ENCODE assay signal across 8 cellular contexts in genomic region chr19:47228168-47228936, GRCh38. TPM values are rescaled to one million over a fixed set of nuclear protein-coding genes. Genes with fewer than 3 reads are reported as not detected.
DNase-seq lines count a peak whose midpoint lies in the region; ATAC-seq and TF ChIP-seq lines count a peak whose summit lies in the region.

No MANE protein-coding gene starts in this region.

- H3K36me3 Mint-ChIP-seq in activated CD4-positive, alpha-beta T cell treated with anti-CD3 and anti-CD28 coated beads, Interleukin-2, amount 10 ng/mL, durations not matched to agents 24 days and 14 days (ENCODE audit: low read depth) = peaks cover 12% of the 10 kb centered on the region
- H3K36me3 Mint-ChIP-seq in endodermal cell (ENCODE audit: low read depth) = peaks cover 7% of the 10 kb centered on the region
- peaks cover 0 to 2% (median 0%) of the 10 kb centered on the region in 3 donors for H3K36me3 Mint-ChIP-seq in naive thymus-derived CD8-positive, alpha-beta T cell

- H3K27me3 ChIP-seq in DOHH2 (ENCODE audit: control insufficient read depth, low read length) (peaks cover 7% of the 10 kb centered on the region), endodermal cell (ENCODE audit: control insufficient read depth, insufficient read depth, low read length, poor library complexity, severe bottlenecking) (no peaks in the 10 kb centered on the region)

- ATAC-seq in naive thymus-derived CD8-positive, alpha-beta T cell = peak; percentile 11 to 16
- no peak for ATAC-seq in HG02852 (IDR thresholded peaks at IDR 0.05; ENCODE audit: unreplicated experiment)

- POLR2A ChIA-PET in naive thymus-derived CD8-positive, alpha-beta T cell (lab: Charles Lee) = interaction anchor here (0.6 to 7.4 kb wide), 4 partner anchors 15 to 51 kb away, joined by 3 to 116 read pairs (median 52); no protein-coding TSS in a partner anchor

- peaks cover 10% of the 10 kb centered on the region for H3K36me3 ChIP-seq in DOHH2 (ENCODE audit: control insufficient read depth, low read length)
- peaks cover 21% of the 10 kb centered on the region for H3K36me3 ChIP-seq in endodermal cell (ENCODE audit: control insufficient read depth, insufficient read depth, low read length)

- H3F3A ChIP-seq in DOHH2 (ENCODE audit: control insufficient read depth, insufficient read depth) = peaks cover 32% of the 10 kb centered on the region

- H3K4me2 ChIP-seq in DOHH2 (ENCODE audit: low read length) = peak overlapping the region; percentile 99

- H4K20me1 ChIP-seq in DOHH2 (ENCODE audit: control insufficient read depth, insufficient read depth, low read depth, low read length) = no peaks in the 10 kb centered on the region

- 1 to 3% methylated on average over 12 to 48 of the region's 50 CpGs for WGBS in endodermal cell (ENCODE audit: insufficient coverage in 1 of 2, insufficient read length in 1 of 2), 2 experiments

- peak overlapping the region; percentile 88 for H3K4me3 Mint-ChIP-seq in activated CD4-positive, alpha-beta T cell treated with anti-CD3 and anti-CD28 coated beads, Interleukin-2, amount 10 ng/mL, durations not matched to agents 24 days and 14 days
- no peak overlapping the region for H3K4me3 Mint-ChIP-seq in endodermal cell
- H3K4me3 Mint-ChIP-seq in naive thymus-derived CD8-positive, alpha-beta T cell = peak overlapping the region in 3 of 10 donors; percentile 71 to 86 (median 85)

- H3K9me2 ChIP-seq in DOHH2 (replicated peaks; ENCODE audit: control insufficient read depth, low read length) = no peaks in the 10 kb centered on the region

- H3K9me3 ChIP-seq in DOHH2 (ENCODE audit: control insufficient read depth, insufficient read depth, low read length) = no peaks in the 10 kb centered on the region
- H3K9me3 ChIP-seq in endodermal cell (ENCODE audit: control insufficient read depth, low read length) = no peaks in the 10 kb centered on the region

- H3K27ac Mint-ChIP-seq in activated CD4-positive, alpha-beta T cell treated with anti-CD3 and anti-CD28 coated beads, Interleukin-2, amount 10 ng/mL, durations not matched to agents 24 days and 14 days = no peak overlapping the region
- H3K27ac Mint-ChIP-seq in endodermal cell = no peak overlapping the region
- no peak overlapping the region for H3K27ac Mint-ChIP-seq in naive thymus-derived CD8-positive, alpha-beta T cell

- peak overlapping the region; percentile 83 for H3K9ac ChIP-seq in endodermal cell (ENCODE audit: extremely low read depth, low read length, poor library complexity, severe bottlenecking)

- intact Hi-C loops in activated CD4-positive, alpha-beta T cell treated with anti-CD3 and anti-CD28 coated beads, Interleukin-2, amount 10 ng/mL, durations not matched to agents 24 days and 14 days (cut with micrococcal nuclease) = loop anchor here (5.0 kb wide), 1 partner anchor 96 kb away; the partner anchor contains the start of gene SAE1

- no peaks in the 10 kb centered on the region for H3K9me3 Mint-ChIP-seq in activated CD4-positive, alpha-beta T cell treated with anti-CD3 and anti-CD28 coated beads, Interleukin-2, amount 10 ng/mL, durations not matched to agents 24 days and 14 days
- no peaks in the 10 kb centered on the region for H3K9me3 Mint-ChIP-seq in endodermal cell
- no peaks in the 10 kb centered on the region for H3K9me3 Mint-ChIP-seq in naive thymus-derived CD8-positive, alpha-beta T cell

- TF ChIP-seq CTCF in DOHH2 (IDR thresholded peaks at IDR 0.05; ENCODE audit: low read depth, low read length, poor library complexity, severe bottlenecking) = no peak
- no peak for TF ChIP-seq CTCF in LNCaP clone FGC (IDR thresholded peaks at IDR 0.05; ENCODE audit: control insufficient read depth, extremely low read depth, insufficient read depth)
- no peak for TF ChIP-seq CTCF in endodermal cell (conservative IDR thresholded peaks at IDR 0.05)

- H3K4me1 ChIP-seq in DOHH2 (ENCODE audit: control insufficient read depth, low read length) (peaks cover 64% of the 10 kb centered on the region), endodermal cell (ENCODE audit: control insufficient read depth, insufficient read depth, low read length) (peaks cover 12% of the 10 kb centered on the region)

- H3K79me2 ChIP-seq in DOHH2 (ENCODE audit: control insufficient read depth, low read length) = peaks cover 5% of the 10 kb centered on the region; the same call in 1 of the 2 replicates

- DNase-seq in LNCaP clone FGC (ENCODE audit: low read depth) (no peak), endodermal cell (peak; percentile 80), SKM-1 treated with dmso at 0.1 percent for 144 hours (lab: John Stamatoyannopoulos, UW; ENCODE audit: unreplicated experiment) (no peak), putamen (ENCODE audit: low spot score) (no peak)
- peak; percentile 88 for DNase-seq in activated CD4-positive, alpha-beta T cell treated with anti-CD3 and anti-CD28 coated beads, Interleukin-2, amount 10 ng/mL, durations not matched to agents 24 days and 14 days
- peak in 7 of 10 donors; percentile 41 to 71 (median 48) for DNase-seq in naive thymus-derived CD8-positive, alpha-beta T cell

- H3K27me3 Mint-ChIP-seq in activated CD4-positive, alpha-beta T cell treated with anti-CD3 and anti-CD28 coated beads, Interleukin-2, amount 10 ng/mL, durations not matched to agents 24 days and 14 days = no peaks in the 10 kb centered on the region
- peaks cover 4% of the 10 kb centered on the region for H3K27me3 Mint-ChIP-seq in endodermal cell (ENCODE audit: insufficient read depth)
- H3K27me3 Mint-ChIP-seq in naive thymus-derived CD8-positive, alpha-beta T cell = no peaks in the 10 kb centered on the region

- H3K4me1 Mint-ChIP-seq in activated CD4-positive, alpha-beta T cell treated with anti-CD3 and anti-CD28 coated beads, Interleukin-2, amount 10 ng/mL, durations not matched to agents 24 days and 14 days = peaks cover 28% of the 10 kb centered on the region
- H3K4me1 Mint-ChIP-seq in endodermal cell = peaks cover 14% of the 10 kb centered on the region
- H3K4me1 Mint-ChIP-seq in naive thymus-derived CD8-positive, alpha-beta T cell = peaks cover 19 to 39% (median 29%) of the 10 kb centered on the region in 4 donors

- H3K27ac ChIP-seq in DOHH2 (ENCODE audit: low read depth, low read length) (peak overlapping the region; percentile 95), endodermal cell (ENCODE audit: low read depth, low read length) (peak overlapping the region; percentile 94)

- H3K4me3 ChIP-seq in DOHH2 (ENCODE audit: low read length) = peak overlapping the region; percentile 79
- H3K4me3 ChIP-seq in LNCaP clone FGC (ENCODE audit: low read depth, low read length) = peak overlapping the region; percentile 81
- peak overlapping the region; percentile 95 for H3K4me3 ChIP-seq in endodermal cell (ENCODE audit: low read length)

RNA-seq across cellular contexts. Expression of gene BBC3, which starts 2.6 kb away (rescaled TPM):
- 17.4 and 17.6 TPM in 2 replicates for total RNA-seq in activated CD4-positive, alpha-beta T cell treated with anti-CD3 and anti-CD28 coated beads, Interleukin-2, amount 10 ng/mL, durations not matched to agents 24 days and 14 days
- total RNA-seq in endodermal cell = 10 to 100 TPM in 1 of 2 donors, 1 to 10 TPM in 1; 8.8 to 13.4 TPM
- 25.1 TPM for polyA plus RNA-seq in endodermal cell (2013, experiment 1 of 2)
- polyA plus RNA-seq in endodermal cell (2013, experiment 2 of 2) = 23.6 TPM
- 10 to 100 TPM; 37.0 to 37.4 TPM for total RNA-seq in naive thymus-derived CD8-positive, alpha-beta T cell
- 10 to 100 TPM in 1 of 3 donors, 1 to 10 TPM in 2; 7.2 to 13.0 (median 7.3) TPM for polyA plus RNA-seq in naive thymus-derived CD8-positive, alpha-beta T cell

RNA-seq across cellular contexts. Expression of gene CCDC9, which starts 28.0 kb away (rescaled TPM):
- 40.6 and 44.6 TPM in 2 replicates for total RNA-seq in activated CD4-positive, alpha-beta T cell treated with anti-CD3 and anti-CD28 coated beads, Interleukin-2, amount 10 ng/mL, durations not matched to agents 24 days and 14 days
- 10 to 100 TPM; 33.8 to 46.2 TPM for total RNA-seq in endodermal cell
- 25.5 TPM for polyA plus RNA-seq in endodermal cell (2013, experiment 1 of 2)
- polyA plus RNA-seq in endodermal cell (2013, experiment 2 of 2) = 23.5 TPM
- total RNA-seq in naive thymus-derived CD8-positive, alpha-beta T cell = 10 to 100 TPM; 53.0 to 53.1 TPM
- polyA plus RNA-seq in naive thymus-derived CD8-positive, alpha-beta T cell = 10 to 100 TPM in 1 of 3 donors, 1 to 10 TPM in 2; 5.0 to 10.8 (median 7.1) TPM

RNA-seq across cellular contexts. Expression of gene INAFM1, which starts 46.3 kb away (rescaled TPM):
- total RNA-seq in activated CD4-positive, alpha-beta T cell treated with anti-CD3 and anti-CD28 coated beads, Interleukin-2, amount 10 ng/mL, durations not matched to agents 24 days and 14 days = 10.6 and 11.0 TPM in 2 replicates
- 10 to 100 TPM in 1 of 2 donors, 1 to 10 TPM in 1; 8.7 to 11.5 TPM for total RNA-seq in endodermal cell
- 14.7 TPM for polyA plus RNA-seq in endodermal cell (2013, experiment 1 of 2)
- 15.5 TPM for polyA plus RNA-seq in endodermal cell (2013, experiment 2 of 2)
- 10 to 100 TPM; 17.6 to 19.7 TPM for total RNA-seq in naive thymus-derived CD8-positive, alpha-beta T cell
- polyA plus RNA-seq in naive thymus-derived CD8-positive, alpha-beta T cell = 1 to 10 TPM; 2.4 to 5.3 (median 3.4) TPM

Comparison
In these comparisons a context has a peak if more than half of its experiments do, and no peak if none do; other contexts are left out.
1. DNase-seq: peak in activated CD4-positive, alpha-beta T cell treated with anti-CD3 and anti-CD28 coated beads, Interleukin-2, amount 10 ng/mL, durations not matched to agents 24 days and 14 days (single experiment), endodermal cell (single experiment) and naive thymus-derived CD8-positive, alpha-beta T cell (7 of 10); none in LNCaP clone FGC (single experiment), SKM-1 treated with dmso at 0.1 percent for 144 hours (single experiment) and putamen (single experiment).
2. Peak in every context shown above with its lines, with median percentiles within 50 percentile points of each other: H3K4me3 ChIP-seq.